ENCODE assay signal across 14 cellular contexts in genomic region chr12:47410383-47410782, GRCh38.
"Had no signal": no experiment of that assay in that cellular context is flagged by ENCODE, and none has a peak within 500 bp of the region (broad histone marks: within the 10 kb centered on the region; RNA-seq: fewer than 3 reads in every experiment).

No MANE protein-coding gene starts in this region.

- H3K27me3 ChIP-seq: cardiac muscle cell, ovary had no signal

- H3K9me3 ChIP-seq: ovary had no signal

- H3K27ac Mint-ChIP-seq: activated naive CD4-positive, alpha-beta T cell treated with anti-CD3 and anti-CD28 coated beads, Interleukin-2, amount 10 ng/mL, durations not matched to agents 7 days and 5 days; activated T-helper 2 cell treated with anti-CD3 and anti-CD28 coated beads, Interferon-gamma antibody, Interleukin-2, Interleukin-4, amounts not matched to agents 10 μg/mL and 5 μg/mL and 100 μg/mL, durations not matched to agents 14 hours and 24 hours and 36 hours; dendritic cell treated with granulocyte-macrophage colony-stimulating factor and Interleukin-4, amounts not matched to agents 40 ng/mL and 50 ng/mL, for 4 days; WTC11 had no signal

- H3K36me3 Mint-ChIP-seq: stimulated activated effector memory CD8-positive, alpha-beta T cell treated with anti-CD3 and anti-CD28 coated beads, Interleukin-12 subunit alpha, Interleukin-12 subunit beta, amount 100 ng/mL, for 72 hours; WTC11 had no signal

- H3K4me3 ChIP-seq: cardiac muscle cell, ovary had no signal

- H3K27ac ChIP-seq: cardiac muscle cell, ovary had no signal

- H3K9me3 Mint-ChIP-seq: activated naive CD4-positive, alpha-beta T cell treated with anti-CD3 and anti-CD28 coated beads, Interleukin-2, amount 10 ng/mL, durations not matched to agents 7 days and 5 days; activated T-helper 2 cell treated with anti-CD3 and anti-CD28 coated beads, Interferon-gamma antibody, Interleukin-2, Interleukin-4, amounts not matched to agents 10 μg/mL and 5 μg/mL and 100 μg/mL, durations not matched to agents 14 hours and 24 hours and 36 hours; dendritic cell treated with granulocyte-macrophage colony-stimulating factor and Interleukin-4, amounts not matched to agents 40 ng/mL and 50 ng/mL, for 4 days; effector memory CD8-positive, alpha-beta T cell; stimulated activated effector memory CD8-positive, alpha-beta T cell treated with anti-CD3 and anti-CD28 coated beads, Interleukin-12 subunit alpha, Interleukin-12 subunit beta, amount 100 ng/mL, for 72 hours had no signal

- H3K27me3 Mint-ChIP-seq: activated naive CD4-positive, alpha-beta T cell treated with anti-CD3 and anti-CD28 coated beads, Interleukin-2, amount 10 ng/mL, durations not matched to agents 7 days and 5 days; effector memory CD8-positive, alpha-beta T cell had no signal

- H3K4me3 Mint-ChIP-seq: activated naive CD4-positive, alpha-beta T cell treated with anti-CD3 and anti-CD28 coated beads, Interleukin-2, amount 10 ng/mL, durations not matched to agents 7 days and 5 days; dendritic cell treated with granulocyte-macrophage colony-stimulating factor and Interleukin-4, amounts not matched to agents 40 ng/mL and 50 ng/mL, for 4 days; effector memory CD8-positive, alpha-beta T cell; stimulated activated effector memory CD8-positive, alpha-beta T cell treated with anti-CD3 and anti-CD28 coated beads, Interleukin-12 subunit alpha, Interleukin-12 subunit beta, amount 100 ng/mL, for 72 hours; WTC11 had no signal

- DNase-seq: activated CD4-positive, alpha-beta T cell treated with anti-CD3 and anti-CD28 coated beads for 4 hours; activated naive CD4-positive, alpha-beta T cell treated with anti-CD3 and anti-CD28 coated beads, Interleukin-2, amount 10 ng/mL, durations not matched to agents 7 days and 5 days; amniotic stem cell; effector memory CD8-positive, alpha-beta T cell; left ventricle myocardium superior; ovary; stimulated activated CD4-positive, alpha-beta T cell treated with anti-CD3 and anti-CD28 coated beads, Interleukin-4, amount 100 ng/mL, for 24 hours; SW 1271 had no signal

- ATAC-seq: effector memory CD8-positive, alpha-beta T cell; left ventricle myocardium superior; sciatic nerve; stimulated activated effector memory CD8-positive, alpha-beta T cell treated with anti-CD3 and anti-CD28 coated beads, Interleukin-12 subunit alpha, Interleukin-12 subunit beta, amount 100 ng/mL, for 72 hours; WTC11 had no signal

- H3K36me3 ChIP-seq: cardiac muscle cell, ovary had no signal
